ENCODE assay signal across 33 cellular contexts in genomic region chr9:85617271-85617670, GRCh38.
"Had no signal": no experiment of that assay in that cellular context is flagged by ENCODE, and none has a peak within 500 bp of the region (broad histone marks: within the 10 kb centered on the region; RNA-seq: fewer than 3 reads in every experiment).

No MANE protein-coding gene starts in this region.

- ATAC-seq: activated CD4-positive, CD25-positive, alpha-beta regulatory T cell treated with anti-CD3 and anti-CD28 coated beads, Interleukin-2, amount 50 U/mL, for 24 hours; activated CD8-positive, alpha-beta T cell treated with anti-CD3 and anti-CD28 coated beads for 36 hours; activated T-cell treated with anti-CD3 and anti-CD28 coated beads, Interleukin-2, amount 50 U/mL, for 4 hours; activated T-helper 17 cell treated with anti-CD3 and anti-CD28 coated beads, Interleukin-2, amount 50 U/mL, for 72 hours; T-helper 17 cell had no signal

- H3K36me3 ChIP-seq: adrenal gland, breast epithelium, cardiac muscle cell, colonic mucosa, WERI-Rb-1 had no signal

- H3K27ac Mint-ChIP-seq: activated B cell treated with CpG ODN at 0.5 μM for 24 hours; activated CD8-positive, alpha-beta T cell treated with anti-CD3 and anti-CD28 coated beads for 36 hours; activated naive CD8-positive, alpha-beta T cell; activated T-helper 17 cell treated with anti-CD3 and anti-CD28 coated beads, Interleukin-2, amount 50 U/mL, for 72 hours; brain; T-helper 17 cell; T-helper 2 cell treated with Interferon-gamma antibody and Interleukin-4, amounts not matched to agents 5 μg/mL and 100 μg/mL, for 36 hours had no signal

- FAIRE-seq: endothelial cell of umbilical vein had no signal

- H3K4me1 Mint-ChIP-seq: activated B cell treated with CpG ODN at 0.5 μM for 24 hours; activated T-helper 17 cell treated with anti-CD3 and anti-CD28 coated beads, Interleukin-2, amount 50 U/mL, for 72 hours; brain had no signal

- H3K9me3 Mint-ChIP-seq: activated B cell treated with CpG ODN at 0.5 μM for 24 hours; activated CD8-positive, alpha-beta T cell treated with anti-CD3 and anti-CD28 coated beads for 36 hours; activated T-cell treated with anti-CD3 and anti-CD28 coated beads, Interleukin-2, amount 50 U/mL, for 4 hours; activated T-helper 17 cell treated with anti-CD3 and anti-CD28 coated beads, Interleukin-2, amount 50 U/mL, for 72 hours; brain; T-helper 2 cell treated with Interferon-gamma antibody and Interleukin-4, amounts not matched to agents 5 μg/mL and 100 μg/mL, for 36 hours had no signal

- DNase-seq: activated B cell treated with CpG ODN at 0.5 μM for 24 hours; activated CD4-positive, alpha-beta T cell treated with anti-CD3 and anti-CD28 coated beads for 48 hours; activated CD4-positive, alpha-beta T cell treated with anti-CD3 and anti-CD28 coated beads, Interleukin-2, amount 50 U/mL, for 1 hour; activated CD4-positive, alpha-beta T cell treated with anti-CD3 and anti-CD28 coated beads, Interleukin-2, amount 50 U/mL, for 48 hours; activated CD8-positive, alpha-beta memory T cell treated with anti-CD3 and anti-CD28 coated beads for 24 hours; activated CD8-positive, alpha-beta T cell treated with anti-CD3 and anti-CD28 coated beads for 36 hours; activated effector memory CD4-positive, alpha-beta T cell treated with Interleukin-2 at 50 U/mL for 16 hours; activated gamma-delta T cell treated with Interleukin-2 at 50 U/mL for 16 hours; activated naive CD4-positive, alpha-beta T cell treated with anti-CD3 and anti-CD28 coated beads, Interleukin-2, amount 50 U/mL, for 16 hours; activated naive CD4-positive, alpha-beta T cell treated with Interleukin-2 at 50 U/mL for 16 hours; activated T-cell treated with anti-CD3 and anti-CD28 coated beads, Interleukin-2, amount 50 U/mL, for 4 hours; adrenal gland; amygdala; aorta; central memory CD4-positive, alpha-beta T cell; cerebellar nuclear complex; colonic mucosa; effector CD8-positive, alpha-beta T cell; esophagus squamous epithelium; head of caudate nucleus; T-helper 1 cell; T-helper 17 cell; T1000; WERI-Rb-1 had no signal

- H3K4me1 ChIP-seq: adrenal gland, breast epithelium, colonic mucosa, esophagus squamous epithelium had no signal

- H3K27ac ChIP-seq: adrenal gland, breast epithelium, cardiac muscle cell, colonic mucosa, epithelial cell of prostate, esophagus squamous epithelium, WERI-Rb-1 had no signal

- H3K27me3 ChIP-seq: adrenal gland, breast epithelium, cardiac muscle cell, colonic mucosa, esophagus squamous epithelium had no signal

- H3K4me3 ChIP-seq: adrenal gland, breast epithelium, cardiac muscle cell, colonic mucosa, esophagus squamous epithelium had no signal

- H3K27me3 Mint-ChIP-seq: activated B cell treated with CpG ODN at 0.5 μM for 24 hours; activated CD8-positive, alpha-beta T cell treated with anti-CD3 and anti-CD28 coated beads for 36 hours; activated naive CD8-positive, alpha-beta T cell; activated T-helper 17 cell treated with anti-CD3 and anti-CD28 coated beads, Interleukin-2, amount 50 U/mL, for 72 hours; brain; T-helper 17 cell had no signal

- H3K4me3 Mint-ChIP-seq: activated B cell treated with CpG ODN at 0.5 μM for 24 hours; activated CD8-positive, alpha-beta T cell treated with anti-CD3 and anti-CD28 coated beads for 36 hours; activated naive CD8-positive, alpha-beta T cell; activated T-cell treated with anti-CD3 and anti-CD28 coated beads, Interleukin-2, amount 50 U/mL, for 4 hours; activated T-helper 17 cell treated with anti-CD3 and anti-CD28 coated beads, Interleukin-2, amount 50 U/mL, for 72 hours; brain; T-helper 17 cell; T-helper 2 cell treated with Interferon-gamma antibody and Interleukin-4, amounts not matched to agents 5 μg/mL and 100 μg/mL, for 36 hours had no signal

- H3K9me3 ChIP-seq: adrenal gland, breast epithelium, colonic mucosa, esophagus squamous epithelium had no signal
